Comparison of ENCODE assay signal across 15 cellular contexts in genomic region chr1:51898090-51898734, GRCh38. TPM values are rescaled to one million over a fixed set of nuclear protein-coding genes. Genes with fewer than 3 reads are reported as not detected.
A peak's percentile ranks its signal among the peaks of the same experiment; 100 is the strongest.
DNase-seq lines count a peak whose midpoint lies in the region; ATAC-seq, FAIRE-seq and TF ChIP-seq lines count a peak whose summit lies in the region.
"Had no signal": no experiment of that assay in that cellular context is flagged by ENCODE, and none has a peak within 500 bp of the region (broad histone marks: within the 10 kb centered on the region; RNA-seq: fewer than 3 reads in every experiment).

No MANE protein-coding gene starts in this region.

- no peaks in the 10 kb centered on the region for H3K9me3 Mint-ChIP-seq in activated CD8-positive, alpha-beta T cell treated with anti-CD3 and anti-CD28 coated beads, Interleukin-2, amount 10 ng/mL, durations not matched to agents 7 days and 5 days (ENCODE audit: insufficient read depth)

- peaks cover 2% of the 10 kb centered on the region for H3K4me1 Mint-ChIP-seq in activated CD8-positive, alpha-beta T cell treated with anti-CD3 and anti-CD28 coated beads, Interleukin-2, amount 10 ng/mL, durations not matched to agents 7 days and 5 days (ENCODE audit: low read depth)

- FAIRE-seq in A549 (lab: Jason Lieb, UNC): no peak
- FAIRE-seq: colon had no signal

- TF ChIP-seq RAD21 in A549 (conservative IDR thresholded peaks at IDR 0.05 in 1 of 2, IDR thresholded peaks at IDR 0.05 in 1 of 2): no peak

- no peak overlapping the region for H3K9ac ChIP-seq in adipocyte (ENCODE audit: low read length)

- H3K27ac ChIP-seq in A549: peak overlapping the region; percentile 78 to 93
- no peak overlapping the region for H3K27ac ChIP-seq in HEK293 (ENCODE audit: extremely low read depth, low read depth, low read length)
- no peak overlapping the region for H3K27ac ChIP-seq in left ventricle myocardium inferior (replicated peaks)
- H3K27ac ChIP-seq: upper lobe of right lung had no signal

- ATAC-seq in A549 (peak; percentile 56 to 66; a peak in 4 of 6 replicates), sciatic nerve (no peak)
- ATAC-seq in activated CD8-positive, alpha-beta T cell treated with anti-CD3 and anti-CD28 coated beads, Interleukin-2, amount 10 ng/mL, durations not matched to agents 7 days and 5 days: no peak
- ATAC-seq: T-helper 17 cell, upper lobe of right lung had no signal

- no peak for TF ChIP-seq CTCF in A549 (IDR thresholded peaks at IDR 0.05)
- no peak for TF ChIP-seq CTCF in HEK293 (tag by site-specific recombination; IDR thresholded peaks at IDR 0.05)
- no peak for TF ChIP-seq CTCF in foreskin fibroblast (IDR thresholded peaks at IDR 0.05; ENCODE audit: low read depth, low read length)
- TF ChIP-seq CTCF in left ventricle myocardium inferior (IDR thresholded peaks at IDR 0.05; ENCODE audit: borderline replicate concordance): no peak

- H3K4me1 ChIP-seq in A549: peaks cover 28% of the 10 kb centered on the region
- H3K4me1 ChIP-seq in HEK293 (ENCODE audit: control insufficient read depth, insufficient read depth, low read length): no peaks in the 10 kb centered on the region
- H3K4me1 ChIP-seq in adipocyte (ENCODE audit: control insufficient read depth, insufficient read depth, low read length): peaks cover 23% of the 10 kb centered on the region
- H3K4me1 ChIP-seq in left ventricle myocardium inferior: no peaks in the 10 kb centered on the region
- H3K4me1 ChIP-seq: upper lobe of right lung had no signal

- peak overlapping the region; percentile 65 for H3K4me2 ChIP-seq in A549

- TF ChIP-seq POLR2A in A549 (IDR thresholded peaks at IDR 0.05; ENCODE audit: low read length): no peak

- H3K27ac Mint-ChIP-seq in activated CD8-positive, alpha-beta T cell treated with anti-CD3 and anti-CD28 coated beads, Interleukin-2, amount 10 ng/mL, durations not matched to agents 7 days and 5 days: no peak overlapping the region
- H3K27ac Mint-ChIP-seq: T-helper 17 cell had no signal

- H3K27me3 ChIP-seq in adipocyte (replicated peaks; ENCODE audit: control insufficient read depth, insufficient read depth, low read length): no peaks in the 10 kb centered on the region
- peaks cover 99% of the 10 kb centered on the region for H3K27me3 ChIP-seq in left ventricle myocardium inferior (ENCODE audit: low read depth)

- no peaks in the 10 kb centered on the region for H3K36me3 Mint-ChIP-seq in activated CD8-positive, alpha-beta T cell treated with anti-CD3 and anti-CD28 coated beads, Interleukin-2, amount 10 ng/mL, durations not matched to agents 7 days and 5 days (ENCODE audit: low read depth)

- DNase-seq in A549 (ENCODE audit: low read depth in 1 of 2, low spot score in 1 of 2) (peak; percentile 9 to 46), adipocyte (ENCODE audit: low read depth) (peak; percentile 54), foreskin fibroblast (peak; percentile 92), left ventricle myocardium inferior (no peak), sciatic nerve (ENCODE audit: low spot score) (no peak)
- DNase-seq in activated CD8-positive, alpha-beta memory T cell treated with anti-CD3 and anti-CD28 coated beads, Interleukin-2, amount 50 U/mL, for 48 hours: no peak
- no peak for DNase-seq in activated CD8-positive, alpha-beta T cell treated with anti-CD3 and anti-CD28 coated beads, Interleukin-2, amount 10 ng/mL, durations not matched to agents 7 days and 5 days
- DNase-seq: activated naive CD4-positive, alpha-beta T cell treated with Interleukin-2 at 50 U/mL for 16 hours; AML-193; NCI-H2171 treated with DMSO at 0.1 percent for 48 hours; nucleus accumbens; T-helper 17 cell; upper lobe of right lung had no signal

- POLR2A ChIA-PET in A549 (lab: Yijun Ruan, JAX): interaction anchor here (0.6 to 0.9 kb wide), 2 partner anchors 79 to 840 kb away, joined by 3 read pairs; no protein-coding TSS in a partner anchor
- POLR2A ChIA-PET in HEK293 (lab: Yijun Ruan, JAX): interaction anchor here (0.7 kb wide), 1 partner anchor 55 kb away, joined by 3 read pairs; no protein-coding TSS in a partner anchor
- POLR2A ChIA-PET in activated CD8-positive, alpha-beta T cell treated with anti-CD3 and anti-CD28 coated beads, Interleukin-2, amount 10 ng/mL, durations not matched to agents 7 days and 5 days (lab: Charles Lee): no interaction called here

- intact Hi-C loops in left ventricle myocardium inferior (cut with micrococcal nuclease): loop anchor here (5.0 kb wide), 1 partner anchor 104 kb away; no protein-coding TSS in a partner anchor
- intact Hi-C loops in sciatic nerve (cut with DNase I): no loop called here

- H3K4me3 ChIP-seq in A549 (0 out of 3 replicates have a peak overlapping the region, but pooled peaks have one; percentile 5), HEK293 (ENCODE audit: low read depth, low read length) (no peak overlapping the region), adipocyte (ENCODE audit: low read length) (no peak overlapping the region), foreskin fibroblast (ENCODE audit: low read depth in 1 of 2, low read length in 2 of 2) (no peak overlapping the region), left ventricle myocardium inferior (no peak overlapping the region)
- H3K4me3 ChIP-seq: upper lobe of right lung had no signal

- H3K9me3 ChIP-seq in A549 (no peaks in the 10 kb centered on the region; the same call in 2 of the 3 replicates), HEK293 (ENCODE audit: control insufficient read depth, insufficient read depth, low read depth, low read length) (no peaks in the 10 kb centered on the region), adipocyte (ENCODE audit: control insufficient read depth, low read length) (no peaks in the 10 kb centered on the region), left ventricle myocardium inferior (replicated peaks) (peaks cover 4% of the 10 kb centered on the region)
- H3K9me3 ChIP-seq: upper lobe of right lung had no signal

- CTCF ChIA-PET in A549 (lab: Yijun Ruan, JAX): interaction anchor here (1.0 to 4.4 kb wide), 7 partner anchors 8 to 401 kb away, joined by 3 to 49 read pairs (median 15); no protein-coding TSS in a partner anchor
- CTCF ChIA-PET in HEK293 (lab: Yijun Ruan, JAX): interaction anchor here (0.6 to 5.5 kb wide), 16 partner anchors 11 to 709 kb away, joined by 3 to 70 read pairs (median 3); no protein-coding TSS in a partner anchor
- CTCF ChIA-PET in activated CD8-positive, alpha-beta T cell treated with anti-CD3 and anti-CD28 coated beads, Interleukin-2, amount 10 ng/mL, durations not matched to agents 7 days and 5 days (lab: Charles Lee): interaction anchor here (0.7 to 3.1 kb wide), 15 partner anchors 9 to 790 kb away, joined by 3 to 23 read pairs (median 5); no protein-coding TSS in a partner anchor

- no peak overlapping the region for H3K4me3 Mint-ChIP-seq in activated CD8-positive, alpha-beta T cell treated with anti-CD3 and anti-CD28 coated beads, Interleukin-2, amount 10 ng/mL, durations not matched to agents 7 days and 5 days
- H3K4me3 Mint-ChIP-seq: T-helper 17 cell had no signal

- TF ChIP-seq EP300 in A549 (IDR thresholded peaks at IDR 0.05): peak in 1 of 2 experiments; percentile 15; a peak in 1 of 5 replicates

- H3K36me3 ChIP-seq in HEK293 (ENCODE audit: control insufficient read depth in 2 of 2, insufficient read depth in 1 of 2, low read length in 2 of 2) (no peaks in the 10 kb centered on the region), adipocyte (ENCODE audit: control insufficient read depth, insufficient read depth, low read length, severe bottlenecking) (no peaks in the 10 kb centered on the region), left ventricle myocardium inferior (no peaks in the 10 kb centered on the region)
- H3K36me3 ChIP-seq: upper lobe of right lung had no signal

- 15% methylated on average over 6 of the region's 6 CpGs for WGBS in A549 (ENCODE audit: missing lambda C conversion rate)

- H3K27me3 Mint-ChIP-seq in activated CD8-positive, alpha-beta T cell treated with anti-CD3 and anti-CD28 coated beads, Interleukin-2, amount 10 ng/mL, durations not matched to agents 7 days and 5 days (ENCODE audit: low read depth): peaks cover 32% of the 10 kb centered on the region

TF ChIP-seq in A549, 52 proteins besides CTCF, POLR2A, EP300 and RAD21:
- no peak for TF ChIP-seq FOSL2 (IDR thresholded peaks at IDR 0.05)
- TF ChIP-seq FOSL2 (CRISPR knock-in tag; IDR thresholded peaks at IDR 0.05): peak; percentile 30; the same call in 1 of the 2 replicates
- peak; percentile 21; the same call in 1 of the 2 replicates for TF ChIP-seq GATA3 (IDR thresholded peaks at IDR 0.05; ENCODE audit: borderline replicate concordance)
- peak in 1 of 2 experiments; percentile 49; a peak in 2 of 4 replicates for TF ChIP-seq CEBPB (IDR thresholded peaks at IDR 0.05)
- TF ChIP-seq SREBF2 (IDR thresholded peaks at IDR 0.05): no peak

TF ChIP-seq in HEK293, 187 proteins besides CTCF, POLR2A, EP300 and RAD21:
- TF ChIP-seq ZNF473 (tag by site-specific recombination; IDR thresholded peaks at IDR 0.05) (no peak), PRDM1 (tag by site-specific recombination; IDR thresholded peaks at IDR 0.05) (0 out of 2 replicates have a peak, but pooled peaks have one; percentile 37)
TF ChIP-seq in HEK293: peak in this region for 1.

RNA-seq across cellular contexts. Expression of gene NRDC, which starts 19.7 kb away (rescaled TPM):
- polyA plus RNA-seq in A549 (2011; rRNA removed): 162 and 208 TPM in 2 replicates
- 48.3 and 59.6 TPM in 2 replicates for polyA plus RNA-seq in A549 (2012; cell fraction: cytosol; rRNA removed)
- polyA plus RNA-seq in A549 (2012; cell fraction: nucleus; rRNA removed): 62.7 and 71.4 TPM in 2 replicates
- 119 to 129 TPM (median 126 TPM) in 3 replicates for polyA plus RNA-seq in A549 (2017; fragmentation: RNase III; extraction: RNeasy Plus Mini Kit Qiagen cat#74134 plus additional on column Dnase treatment)
- polyA minus RNA-seq in A549 (2011; rRNA and poly(A)+ RNA removed): 111 and 148 TPM in 2 replicates
- 130 TPM for total RNA-seq in left ventricle myocardium inferior
- total RNA-seq in activated CD8-positive, alpha-beta T cell treated with anti-CD3 and anti-CD28 coated beads, Interleukin-2, amount 10 ng/mL, durations not matched to agents 7 days and 5 days: 100 to 1,000 TPM; 153 to 157 TPM
- 161 TPM for total RNA-seq in sciatic nerve

Comparison
In these comparisons a context has a peak if more than half of its experiments do, and no peak if none do; other contexts are left out.
1. ATAC-seq: peak in A549 (2 of 2); none in activated CD8-positive, alpha-beta T cell treated with anti-CD3 and anti-CD28 coated beads, Interleukin-2, amount 10 ng/mL, durations not matched to agents 7 days and 5 days (single experiment) and sciatic nerve (single experiment).
2. DNase-seq: peak in A549 (2 of 2), adipocyte (single experiment) and foreskin fibroblast (2 of 2); none in left ventricle myocardium inferior (single experiment), activated CD8-positive, alpha-beta memory T cell treated with anti-CD3 and anti-CD28 coated beads, Interleukin-2, amount 50 U/mL, for 48 hours (single experiment), activated CD8-positive, alpha-beta T cell treated with anti-CD3 and anti-CD28 coated beads, Interleukin-2, amount 10 ng/mL, durations not matched to agents 7 days and 5 days (single experiment) and sciatic nerve (single experiment).
3. H3K27ac ChIP-seq: peak in A549 (2 of 2); none in HEK293 (single experiment) and left ventricle myocardium inferior (single experiment).